Comparison of ENCODE assay signal across 19 cellular contexts in genomic region chr2:128016620-128017019, GRCh38. TPM values are rescaled to one million over a fixed set of nuclear protein-coding genes. Genes with fewer than 3 reads are reported as not detected.
A peak's percentile ranks its signal among the peaks of the same experiment; 100 is the strongest.
DNase-seq lines count a peak whose midpoint lies in the region; TF ChIP-seq lines count a peak whose summit lies in the region.
"Had no signal": no experiment of that assay in that cellular context is flagged by ENCODE, and none has a peak within 500 bp of the region (broad histone marks: within the 10 kb centered on the region; RNA-seq: fewer than 3 reads in every experiment).

No MANE protein-coding gene starts in this region.

- H3K27ac ChIP-seq in GM23248: no peak overlapping the region
- H3K27ac ChIP-seq: A549, Peyer's patch had no signal

- H3K4me1 Mint-ChIP-seq in activated naive CD4-positive, alpha-beta T cell treated with anti-CD3 and anti-CD28 coated beads, Interleukin-2, amount 10 ng/mL, durations not matched to agents 7 days and 5 days: no peaks in the 10 kb centered on the region
- H3K4me1 Mint-ChIP-seq: CD14-positive monocyte had no signal

- H3K36me3 ChIP-seq in GM23248 (ENCODE audit: low read depth): peaks cover 35% of the 10 kb centered on the region; the same call in 1 of the 2 replicates

- no peak for TF ChIP-seq CTCF in choroid plexus epithelial cell (conservative IDR thresholded peaks at IDR 0.05; ENCODE audit: low read depth, low read length)

- H3K4me3 Mint-ChIP-seq in activated naive CD4-positive, alpha-beta T cell treated with anti-CD3 and anti-CD28 coated beads, Interleukin-2, amount 10 ng/mL, durations not matched to agents 7 days and 5 days: no peak overlapping the region
- H3K4me3 Mint-ChIP-seq: CD14-positive monocyte had no signal

- no peaks in the 10 kb centered on the region for H3K27me3 ChIP-seq in GM23248 (replicated peaks; ENCODE audit: insufficient read depth)
- H3K27me3 ChIP-seq: MG63, Peyer's patch had no signal

- no peak overlapping the region for H3K4me2 ChIP-seq in GM23248 (ENCODE audit: unreplicated experiment)
- H3K4me2 ChIP-seq: A549 had no signal

- H3K36me3 Mint-ChIP-seq in activated naive CD4-positive, alpha-beta T cell treated with anti-CD3 and anti-CD28 coated beads, Interleukin-2, amount 10 ng/mL, durations not matched to agents 7 days and 5 days: peaks cover 33% of the 10 kb centered on the region

- 93 to 95% methylated on average over 2 of the region's 2 CpGs for WGBS in GM23248 (ENCODE audit: low coverage in 1 of 2, low lambda C conversion rate in 2 of 2, missing lambda C conversion rate in 2 of 2), 2 experiments

- H3F3A ChIP-seq in GM23248 (ENCODE audit: insufficient read depth): no peaks in the 10 kb centered on the region

- H4K20me1 ChIP-seq in GM23248 (ENCODE audit: insufficient read depth): no peaks in the 10 kb centered on the region

- no peaks in the 10 kb centered on the region for H3K4me1 ChIP-seq in GM23248 (ENCODE audit: insufficient read depth)
- H3K4me1 ChIP-seq: A549, Peyer's patch had no signal

- no peaks in the 10 kb centered on the region for H3K79me2 ChIP-seq in GM23248 (ENCODE audit: insufficient read depth)

- no peaks in the 10 kb centered on the region for H3K9me2 ChIP-seq in GM23248 (ENCODE audit: insufficient read depth)

- no peaks in the 10 kb centered on the region for H3K9me3 Mint-ChIP-seq in activated naive CD4-positive, alpha-beta T cell treated with anti-CD3 and anti-CD28 coated beads, Interleukin-2, amount 10 ng/mL, durations not matched to agents 7 days and 5 days
- H3K9me3 Mint-ChIP-seq: CD14-positive monocyte had no signal

- H3K27me3 Mint-ChIP-seq in activated naive CD4-positive, alpha-beta T cell treated with anti-CD3 and anti-CD28 coated beads, Interleukin-2, amount 10 ng/mL, durations not matched to agents 7 days and 5 days: no peaks in the 10 kb centered on the region

- no peak overlapping the region for H3K27ac Mint-ChIP-seq in activated naive CD4-positive, alpha-beta T cell treated with anti-CD3 and anti-CD28 coated beads, Interleukin-2, amount 10 ng/mL, durations not matched to agents 7 days and 5 days
- H3K27ac Mint-ChIP-seq: CD14-positive monocyte had no signal

- no peaks in the 10 kb centered on the region for H3K9me3 ChIP-seq in GM23248 (ENCODE audit: low read depth)
- H3K9me3 ChIP-seq: A549, MG63, Peyer's patch had no signal

- no peak overlapping the region for H2AFZ ChIP-seq in GM23248

- DNase-seq in GM23248 (peak; percentile 23), choroid plexus epithelial cell (ENCODE audit: low read depth) (peak; percentile 5), fibroblast of the conjunctiva (ENCODE audit: low read depth) (peak; percentile 4), pons (ENCODE audit: low spot score) (peak; percentile 22), occipital lobe (lab: John Stamatoyannopoulos, UW) (no peak), SHP77 treated with DMSO at 0.1 percent for 48 hours (lab: John Stamatoyannopoulos, UW) (no peak)
- DNase-seq in activated naive CD4-positive, alpha-beta T cell treated with anti-CD3 and anti-CD28 coated beads, Interleukin-2, amount 10 ng/mL, durations not matched to agents 7 days and 5 days: no peak
- no peak for DNase-seq in activated T-cell treated with anti-CD3 and anti-CD28 coated beads, Interleukin-2, amount 50 U/mL, for 48 hours
- DNase-seq: COR-L47; DMS153; GDM1; GOT3; MG63; NCI-H1105; NCI-H2081; NK-92 treated with Interleukin-12 subunit alpha and Interleukin-12 subunit beta, amount 100 ng/mL, for 24 hours; Peyer's patch had no signal

- in situ Hi-C loops in GM23248 (cut with MboI): no loop called here

- H3K9ac ChIP-seq in GM23248: no peak overlapping the region

- CTCF ChIA-PET in activated naive CD4-positive, alpha-beta T cell treated with anti-CD3 and anti-CD28 coated beads, Interleukin-2, amount 10 ng/mL, durations not matched to agents 7 days and 5 days (lab: Charles Lee): no interaction called here

- H3K4me3 ChIP-seq in GM23248 (no peak overlapping the region), choroid plexus epithelial cell (ENCODE audit: low read depth, low read length) (no peak overlapping the region)
- H3K4me3 ChIP-seq: A549, MG63, Peyer's patch had no signal

RNA-seq across cellular contexts. Expression of gene SAP130, which starts 11.2 kb away (rescaled TPM):
- 5.5 and 9.7 TPM in 2 replicates for total RNA-seq in GM23248 (2014; rRNA removed; shearing (Covaris generic))
- polyA plus RNA-seq in GM23248 (2016; fragmentation: Nextera tagmentation; extraction: Ambion mirVana): 8.6 and 8.7 TPM in 2 replicates
- 5.9 TPM for total RNA-seq in occipital lobe

Comparison
In these comparisons a context has a peak if more than half of its experiments do, and no peak if none do; other contexts are left out.
1. DNase-seq: peak in GM23248 (single experiment), choroid plexus epithelial cell (single experiment), fibroblast of the conjunctiva (single experiment) and pons (single experiment); none in occipital lobe (single experiment), SHP77 treated with DMSO at 0.1 percent for 48 hours (single experiment), activated naive CD4-positive, alpha-beta T cell treated with anti-CD3 and anti-CD28 coated beads, Interleukin-2, amount 10 ng/mL, durations not matched to agents 7 days and 5 days (single experiment) and activated T-cell treated with anti-CD3 and anti-CD28 coated beads, Interleukin-2, amount 50 U/mL, for 48 hours (0 of 2).